Comparison of ENCODE assay signal across 1 cellular context in genomic region chr1:110903853-110904500, GRCh38.
TF ChIP-seq lines count a peak whose summit lies in the region.

No MANE protein-coding gene starts in this region.

TF ChIP-seq in K562, 482 proteins besides CTCF, POLR2A, EP300 and RAD21:
- TF ChIP-seq ZNF57 (CRISPR knock-in tag; IDR thresholded peaks at IDR 0.05) (0 out of 2 replicates have a peak, but pooled peaks have one; percentile 4), ZBTB17 (CRISPR knock-in tag; IDR thresholded peaks at IDR 0.05) (0 out of 2 replicates have a peak, but pooled peaks have one; percentile 24), POLR2AphosphoS2 (IDR thresholded peaks at IDR 0.05; ENCODE audit: low read length) (0 out of 2 replicates have a peak, but pooled peaks have one; percentile 44), STAG1 (CRISPR knock-in tag; IDR thresholded peaks at IDR 0.05; ENCODE audit: borderline replicate concordance) (no peak)
